7 cellular contexts compared by ENCODE assay signal in genomic region chr14:73612339-73613045, GRCh38. TPM values are rescaled to one million over a fixed set of nuclear protein-coding genes. Genes with fewer than 3 reads are reported as not detected.
DNase-seq lines count a peak whose midpoint lies in the region; ATAC-seq and TF ChIP-seq lines count a peak whose summit lies in the region.

Gene ACOT6 (plus strand): TSS chr14:73612517. CDS start chr14:73612572, 55 bp downstream.

- ATAC-seq in GM18498 (IDR thresholded peaks at IDR 0.05; ENCODE audit: unreplicated experiment) (peak; percentile 79), HG02852 (IDR thresholded peaks at IDR 0.05; ENCODE audit: unreplicated experiment) (peak; percentile 76)

- intact Hi-C loops in dorsolateral prefrontal cortex (cut with DNase I) (no loop called here), lower leg skin (cut with DNase I; ENCODE audit: low total_unique reads) (no loop called here)

- no peak for TF ChIP-seq POLR2A in lower leg skin (IDR thresholded peaks at IDR 0.05)

- H3K27ac ChIP-seq in dorsolateral prefrontal cortex = peak within 1 kb of the TSS in 57 of 59 donors; percentile 9 to 94 (median 80)

- WGBS in lower leg skin, 2 donors = 0 to 1% methylated on average over 35 to 40 of the region's 84 CpGs

- H3K27me3 ChIP-seq in dorsolateral prefrontal cortex = no peaks in the 10 kb centered on the region

- H3K4me3 ChIP-seq in dorsolateral prefrontal cortex (peak within 1 kb of the TSS; percentile 49 to 81 (median 69)), lower leg skin (ENCODE audit: low read depth, poor library complexity, severe bottlenecking) (peak within 1 kb of the TSS; percentile 44)

- DNase-seq in NCI-H510A (lab: John Stamatoyannopoulos, UW) (peak; percentile 33), dorsolateral prefrontal cortex (peak; percentile 37 to 80 (median 68)), lower leg skin (ENCODE audit: low spot score in 2 of 2) (peak; percentile 62 to 91)
- DNase-seq in activated CD4-positive, alpha-beta T cell treated with anti-CD3 and anti-CD28 coated beads, Interleukin-2, amount 50 U/mL, for 4 hours = peak; percentile 49 to 55
- peak; percentile 67 for DNase-seq in stimulated activated CD4-positive, alpha-beta T cell treated with anti-CD3 and anti-CD28 coated beads, Interleukin-4, amount 100 ng/mL, for 24 hours

- TF ChIP-seq CTCF in dorsolateral prefrontal cortex (IDR thresholded peaks at IDR 0.05 in 54 of 56, conservative IDR thresholded peaks at IDR 0.05 in 2 of 56; ENCODE audit: low read depth in 1 of 56, partially characterized antibody in 56 of 56) (peak in 8 of 56 donors; percentile 7 to 39 (median 14)), lower leg skin (IDR thresholded peaks at IDR 0.05) (no peak)

RNA-seq across cellular contexts. Expression of gene ACOT6, which starts in this region (rescaled TPM):
- total RNA-seq in dorsolateral prefrontal cortex (1 to 10 TPM in 5 of 120 experiments, under 1 TPM in 42, not detected in 73; 0.27 to 1.3 (median 0.59) TPM), lower leg skin (under 1 TPM in 1 of 4 donors, not detected in 3; 0.45 TPM)

Comparison
In these comparisons a context has a peak if more than half of its experiments do, and no peak if none do; other contexts are left out.
1. Peak in every context shown above with its lines: DNase-seq, ATAC-seq, H3K4me3 ChIP-seq and H3K27ac ChIP-seq.
2. Peak in DNase-seq and H3K4me3 ChIP-seq in lower leg skin; RNA of the gene not detected or under 1 TPM.